Comparison of ENCODE assay signal across 19 cellular contexts in the genomic region with DNA sequence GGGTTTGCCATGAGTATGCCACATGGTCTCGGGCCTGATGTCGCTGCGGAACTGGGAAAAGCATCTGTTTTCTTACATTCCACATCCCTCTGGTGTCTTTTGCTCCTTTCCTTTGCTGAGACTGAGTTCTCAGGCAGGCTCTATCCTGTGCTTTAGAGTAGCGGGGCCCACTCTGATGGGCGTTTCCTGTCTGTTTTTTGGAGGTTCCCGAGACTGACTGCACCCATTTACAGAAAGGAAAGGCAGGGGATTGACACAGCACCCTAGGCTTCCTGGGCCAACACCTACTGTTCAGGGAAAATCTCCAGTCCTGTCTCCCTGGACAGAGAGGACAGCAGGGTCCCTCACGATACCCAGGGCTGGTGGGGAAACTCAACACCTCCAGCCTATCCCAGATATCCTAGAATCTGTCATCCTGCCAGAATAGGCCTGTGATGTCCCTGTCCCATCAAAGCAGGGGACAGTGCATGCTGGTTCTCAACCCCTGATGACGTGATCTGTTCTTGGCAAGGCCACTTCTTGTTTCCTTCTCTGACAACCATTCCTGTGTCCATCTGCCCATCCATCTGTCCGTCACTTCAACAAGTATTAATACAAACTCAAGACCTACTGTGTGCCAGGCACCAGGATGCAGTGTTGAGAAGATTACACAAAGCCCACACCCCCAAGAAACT. TPM values are rescaled to one million over a fixed set of nuclear protein-coding genes. Genes with fewer than 3 reads are reported as not detected.
DNase-seq lines count a peak whose midpoint lies in the region; ATAC-seq and TF ChIP-seq lines count a peak whose summit lies in the region.
"Had no signal": no experiment of that assay in that cellular context is flagged by ENCODE, and none has a peak within 500 bp of the region (broad histone marks: within the 10 kb centered on the region; RNA-seq: fewer than 3 reads in every experiment).

No MANE protein-coding gene starts in this region.

- in situ Hi-C loops in Panc1 (cut with HindIII; ENCODE audit: low pct_unique_long_range_greater_than_20kb, low sequenced_read_pairs) (no loop called here), transverse colon (cut with MboI; ENCODE audit: low pct_ligation_motif_present in 1 of 4, low pct_unique_long_range_greater_than_20kb in 1 of 4, low sequenced_read_pairs in 3 of 4) (loop anchor here in 1 of 4 donors (10.0 kb wide), 1 partner anchor 216 kb away; no protein-coding TSS in a partner anchor)

- ATAC-seq in Panc1: no peak
- ATAC-seq in GM19328 (IDR thresholded peaks at IDR 0.05; ENCODE audit: unreplicated experiment): no peak

- H3K9me3 ChIP-seq in Panc1 (ENCODE audit: control insufficient read depth, insufficient read depth, low read depth, low read length): no peaks in the 10 kb centered on the region
- H3K9me3 ChIP-seq in transverse colon: no peaks in the 10 kb centered on the region
- no peaks in the 10 kb centered on the region for H3K9me3 ChIP-seq in BE2C
- H3K9me3 ChIP-seq: adrenal gland, Peyer's patch, spleen had no signal

- H3K27ac ChIP-seq in 22Rv1 (peak overlapping the region; percentile 73), Panc1 (ENCODE audit: low read length) (peak overlapping the region; percentile 44), transverse colon (no peak overlapping the region)
- H3K27ac ChIP-seq: adrenal gland, KMS-11, Peyer's patch had no signal

- no peaks in the 10 kb centered on the region for H3K36me3 ChIP-seq in Panc1 (ENCODE audit: control insufficient read depth, insufficient read depth, low read length)
- no peaks in the 10 kb centered on the region for H3K36me3 ChIP-seq in transverse colon
- no peaks in the 10 kb centered on the region for H3K36me3 ChIP-seq in BE2C
- H3K36me3 ChIP-seq: adrenal gland, Peyer's patch had no signal

- TF ChIP-seq EP300 in transverse colon (IDR thresholded peaks at IDR 0.05; ENCODE audit: low read depth): no peak

- 80 to 87% methylated on average over 6 to 9 of the region's 9 CpGs for WGBS in transverse colon (ENCODE audit: low coverage in 1 of 2), 2 donors

- no peaks in the 10 kb centered on the region for H3K27me3 Mint-ChIP-seq in mesothelial cell of epicardium (ENCODE audit: low read depth)

- H3K27ac Mint-ChIP-seq in mesothelial cell of epicardium: peak overlapping the region; percentile 18

- H3K4me1 ChIP-seq in Panc1 (ENCODE audit: control insufficient read depth, insufficient read depth, low read length) (peaks cover 18% of the 10 kb centered on the region), transverse colon (no peaks in the 10 kb centered on the region), BE2C (no peaks in the 10 kb centered on the region)
- H3K4me1 ChIP-seq: Peyer's patch had no signal

- DNase-seq in Panc1 (ENCODE audit: low read depth, low spot score) (no peak), globus pallidus (ENCODE audit: low spot score) (peak; percentile 47), mesothelial cell of epicardium (ENCODE audit: low spot score in 2 of 2, unreplicated experiment in 2 of 2) (no peak), HEK293T (ENCODE audit: extremely low spot score) (no peak), transverse colon (no peak), BE2C (no peak)
- DNase-seq: activated CD4-positive, alpha-beta T cell treated with anti-CD3 and anti-CD28 coated beads, Interleukin-2, amount 50 U/mL, for 4 hours; activated CD8-positive, alpha-beta memory T cell treated with anti-CD3 and anti-CD28 coated beads, Interleukin-2, amount 50 U/mL, for 48 hours; adrenal gland; DMS153; H7; NCI-H2029 treated with DMSO at 0.1 percent for 48 hours; NK-92 treated with Interleukin-12 subunit alpha and Interleukin-12 subunit beta, amount 100 ng/mL, for 24 hours; Peyer's patch; spleen; stimulated activated CD4-positive, alpha-beta T cell treated with anti-CD3 and anti-CD28 coated beads, Interleukin-4, amount 100 ng/mL, for 4 hours had no signal

- no peak overlapping the region for H3K4me3 ChIP-seq in Panc1 (ENCODE audit: low read depth in 2 of 2, low read length in 2 of 2)
- no peak overlapping the region for H3K4me3 ChIP-seq in transverse colon
- no peak overlapping the region for H3K4me3 ChIP-seq in BE2C (ENCODE audit: low read depth, low read length)
- H3K4me3 ChIP-seq: adrenal gland, Peyer's patch, spleen had no signal

- H3K27me3 ChIP-seq in Panc1 (ENCODE audit: control insufficient read depth, insufficient read depth, low read length) (no peaks in the 10 kb centered on the region), transverse colon (no peaks in the 10 kb centered on the region), BE2C (no peaks in the 10 kb centered on the region)
- H3K27me3 ChIP-seq: adrenal gland, Peyer's patch, spleen had no signal

- no peaks in the 10 kb centered on the region for H3K36me3 Mint-ChIP-seq in mesothelial cell of epicardium

- H3K4me1 Mint-ChIP-seq in mesothelial cell of epicardium: peaks cover 10% of the 10 kb centered on the region

- no TSS peak for BruUV-seq in Panc1 (replicated peaks; lab: Mats Ljungman, UMichigan)

- intact Hi-C loops in Panc1 (cut with micrococcal nuclease; ENCODE audit: unreplicated experiment): no loop called here
- intact Hi-C loops in transverse colon (cut with DNase I; ENCODE audit: low total_unique reads): no loop called here

- no peak overlapping the region for H3K4me3 Mint-ChIP-seq in mesothelial cell of epicardium

- POLR2A ChIA-PET in Panc1 (lab: Charles Lee): no interaction called here
- POLR2A ChIA-PET in HEK293T (lab: Yijun Ruan, JAX): no interaction called here

- TF ChIP-seq POLR2A in transverse colon (IDR thresholded peaks at IDR 0.05): no peak

- no peaks in the 10 kb centered on the region for H3K9me3 Mint-ChIP-seq in mesothelial cell of epicardium

- TF ChIP-seq CTCF in 22Rv1 (IDR thresholded peaks at IDR 0.05): no peak
- no peak for TF ChIP-seq CTCF in Panc1 (IDR thresholded peaks at IDR 0.05)
- TF ChIP-seq CTCF in mesothelial cell of epicardium (IDR thresholded peaks at IDR 0.05; ENCODE audit: unreplicated experiment): no peak
- TF ChIP-seq CTCF in transverse colon (IDR thresholded peaks at IDR 0.05): no peak
- TF ChIP-seq CTCF in BE2C (IDR thresholded peaks at IDR 0.05; ENCODE audit: low read depth, low read length): no peak

- CTCF ChIA-PET in Panc1 (lab: Charles Lee) (no interaction called here), HEK293T (lab: Yijun Ruan, JAX) (no interaction called here)

TF ChIP-seq in HEK293T, 16 proteins besides CTCF, POLR2A, EP300 and RAD21:
- TF ChIP-seq CTBP1 (IDR thresholded peaks at IDR 0.05; ENCODE audit: borderline replicate concordance) (no peak), LEF1 (IDR thresholded peaks at IDR 0.05; ENCODE audit: borderline replicate concordance) (no peak), NFRKB (IDR thresholded peaks at IDR 0.05) (no peak), L3MBTL2 (conservative IDR thresholded peaks at IDR 0.05) (no peak)

RNA-seq across cellular contexts. Expression of a gene that starts 42.2 kb away (rescaled TPM):
- total RNA-seq in Panc1 (2021; ENCODE audit: unreplicated experiment) (4,502 TPM), mesothelial cell of epicardium (4,391 to 4,678 TPM (median 4,589 TPM) in 3 replicates), transverse colon (1,000 to 10,000 TPM; 2,099 to 4,882 (median 4,009) TPM)
- polyA plus RNA-seq in Panc1 (2012; ENCODE audit: insufficient read length): 6,760 TPM
- 2,263 TPM for polyA plus RNA-seq in BE2C (2012; ENCODE audit: insufficient read depth, insufficient read length, low read depth)

RNA-seq across cellular contexts. Expression of a gene that starts 57.8 kb away (rescaled TPM):
- total RNA-seq in Panc1 (2021; ENCODE audit: unreplicated experiment) (1.2 TPM), mesothelial cell of epicardium (13.0 to 17.3 TPM (median 13.3 TPM) in 3 replicates), transverse colon (10 to 100 TPM in 2 of 4 donors, 1 to 10 TPM in 2; 2.3 to 36.4 (median 17.2) TPM)
- 9.6 TPM for polyA plus RNA-seq in Panc1 (2012; ENCODE audit: insufficient read length)
- 2.4 TPM for polyA plus RNA-seq in BE2C (2012; ENCODE audit: insufficient read depth, insufficient read length, low read depth)
- total RNA-seq: H7 had no signal

Comparison
In these comparisons a context has a peak if more than half of its experiments do, and no peak if none do; other contexts are left out.
1. H3K27ac ChIP-seq: peak in 22Rv1 (single experiment) and Panc1 (single experiment); none in transverse colon (0 of 4).